In the genomic region with DNA sequence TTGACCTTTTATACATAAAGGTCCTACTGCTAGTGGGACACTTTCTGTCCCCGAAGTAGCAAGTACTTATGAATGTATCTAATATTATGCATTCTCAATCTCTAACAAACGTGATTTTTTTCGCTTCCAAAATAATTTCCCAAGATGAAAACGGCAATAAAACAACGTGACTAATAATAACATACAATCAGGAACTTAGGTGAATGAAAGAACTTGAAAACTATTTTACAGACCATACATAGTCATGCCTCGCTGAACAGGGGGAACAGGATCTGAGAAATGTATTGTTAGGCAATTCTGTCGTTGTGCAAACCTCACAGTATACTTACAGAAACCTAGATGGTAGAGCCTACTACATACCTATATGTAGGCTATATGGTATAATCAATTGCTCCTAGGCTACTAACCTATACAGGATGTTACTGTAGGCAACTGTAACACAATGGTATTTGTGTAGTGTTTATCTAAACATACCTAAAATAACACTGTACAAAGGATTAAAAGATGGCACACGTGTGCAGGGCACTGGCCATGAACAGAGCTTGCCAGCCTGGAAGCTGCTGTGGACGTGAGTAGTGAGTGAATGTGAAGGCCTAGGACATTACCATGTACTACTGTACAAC, we compare ENCODE assay signal across 8 cellular contexts. TPM values are rescaled to one million over a fixed set of nuclear protein-coding genes. Genes with fewer than 3 reads are reported as not detected.
DNase-seq lines count a peak whose midpoint lies in the region; ATAC-seq, FAIRE-seq and TF ChIP-seq lines count a peak whose summit lies in the region.

No MANE protein-coding gene starts in this region.

- H3K79me2 ChIP-seq in HCT116 (ENCODE audit: insufficient read depth, low read length) (peaks cover 77% of the 10 kb centered on the region), endothelial cell of umbilical vein (ENCODE audit: control insufficient read depth, insufficient read depth, low read length) (peaks cover 77% of the 10 kb centered on the region)

- H3K4me1 ChIP-seq in BE2C (no peaks in the 10 kb centered on the region), HCT116 (ENCODE audit: control insufficient read depth in 1 of 2, insufficient read depth in 2 of 2, low read length in 2 of 2) (peaks cover 30 to 60% of the 10 kb centered on the region in 2 experiments), endothelial cell of umbilical vein (ENCODE audit: control insufficient read depth, extremely low read depth, insufficient read depth, low read length) (peaks cover 51% of the 10 kb centered on the region)

- TF ChIP-seq CTCF in BE2C (IDR thresholded peaks at IDR 0.05; ENCODE audit: low read depth, low read length) (no peak), HCT116 (IDR thresholded peaks at IDR 0.05 in 2 of 3, conservative IDR thresholded peaks at IDR 0.05 in 1 of 3; ENCODE audit: borderline replicate concordance in 1 of 3, insufficient read depth in 1 of 3, low read depth in 2 of 3, low read length in 2 of 3) (no peak), endothelial cell of umbilical vein (IDR thresholded peaks at IDR 0.05; ENCODE audit: extremely low read depth in 1 of 2, insufficient read depth in 1 of 2, low read depth in 1 of 2, low read length in 2 of 2) (no peak)

- intact Hi-C loops in HCT116 (cut with micrococcal nuclease) (no loop called here), endothelial cell of umbilical vein (cut with micrococcal nuclease) (loop anchor here (1.0 to 10.0 kb wide), 2 partner anchors 32 to 323 kb away; a partner anchor contains a TSS)

- H3K9me3 Mint-ChIP-seq in natural killer cell treated with Interleukin-12 subunit alpha and Interleukin-12 subunit beta and Interleukin-15 and Interleukin-18, amount 100 ng/mL, for 72 hours = no peaks in the 10 kb centered on the region

- peaks cover 39% of the 10 kb centered on the region for H4K20me1 ChIP-seq in HCT116 (ENCODE audit: insufficient read depth)
- H4K20me1 ChIP-seq in endothelial cell of umbilical vein (replicated peaks; ENCODE audit: control insufficient read depth, extremely low read depth, insufficient read depth, low read length) = peaks cover 18% of the 10 kb centered on the region

- H3K36me3 Mint-ChIP-seq in natural killer cell treated with Interleukin-12 subunit alpha and Interleukin-12 subunit beta and Interleukin-15 and Interleukin-18, amount 100 ng/mL, for 72 hours = peaks cover 5% of the 10 kb centered on the region

- H3K27ac Mint-ChIP-seq in natural killer cell treated with Interleukin-12 subunit alpha and Interleukin-12 subunit beta and Interleukin-15 and Interleukin-18, amount 100 ng/mL, for 72 hours = peak overlapping the region; percentile 5 to 56

- BruUV-seq in HCT116 (replicated peaks; lab: Mats Ljungman, UMichigan) = no TSS peak
- BruUV-seq in endothelial cell of umbilical vein (replicated peaks; lab: Mats Ljungman, UMichigan) = no TSS peak

- H3K9me3 ChIP-seq in BE2C = no peaks in the 10 kb centered on the region
- H3K9me3 ChIP-seq in HCT116 (ENCODE audit: control insufficient read depth in 1 of 2, insufficient read depth in 1 of 2, low read depth in 1 of 2, low read length in 2 of 2) = no peaks in the 10 kb centered on the region
- no peaks in the 10 kb centered on the region for H3K9me3 ChIP-seq in endothelial cell of umbilical vein (replicated peaks; ENCODE audit: control insufficient read depth, insufficient read depth, low read length)

- no peak for FAIRE-seq in endothelial cell of umbilical vein (lab: Jason Lieb, UNC)

- ATAC-seq in HCT116 (no peak), SK-N-SH treated with all-trans-retinoic acid at 6 μM for 48 hours (0 out of 3 replicates have a peak, but pooled peaks have one; percentile 5)
- no peak for ATAC-seq in natural killer cell treated with Interleukin-12 subunit alpha and Interleukin-12 subunit beta and Interleukin-15 and Interleukin-18, amount 100 ng/mL, for 72 hours

- peaks cover 50 to 52% of the 10 kb centered on the region in 2 donors for H3K4me1 Mint-ChIP-seq in natural killer cell treated with Interleukin-12 subunit alpha and Interleukin-12 subunit beta and Interleukin-15 and Interleukin-18, amount 100 ng/mL, for 72 hours (ENCODE audit: low read depth in 2 of 2)

- CTCF ChIA-PET in HCT116 (lab: Charles Lee) (interaction anchor here (0.9 to 1.6 kb wide), 5 partner anchors 10 to 148 kb away, joined by 3 to 7 read pairs (median 6); no protein-coding TSS in a partner anchor), endothelial cell of umbilical vein (lab: Charles Lee) (interaction anchor here (0.8 to 4.6 kb wide), 27 partner anchors 10 to 941 kb away, joined by 3 to 129 read pairs (median 7); no protein-coding TSS in a partner anchor)

- H3K27me3 ChIP-seq in BE2C = no peaks in the 10 kb centered on the region
- H3K27me3 ChIP-seq in HCT116 (ENCODE audit: insufficient read depth, low read length) = no peaks in the 10 kb centered on the region
- no peaks in the 10 kb centered on the region for H3K27me3 ChIP-seq in endothelial cell of umbilical vein (ENCODE audit: control insufficient read depth in 2 of 2, insufficient read depth in 2 of 2, low read length in 2 of 2)

- H3K4me2 ChIP-seq in HCT116 (ENCODE audit: low read length) (peak overlapping the region; percentile 82), endothelial cell of umbilical vein (ENCODE audit: insufficient read depth, low read length) (peak overlapping the region; percentile 81)

- H3K4me3 Mint-ChIP-seq in natural killer cell treated with Interleukin-12 subunit alpha and Interleukin-12 subunit beta and Interleukin-15 and Interleukin-18, amount 100 ng/mL, for 72 hours = peak overlapping the region; percentile 99

- peak overlapping the region; percentile 84 for H3K4me3 ChIP-seq in BE2C (ENCODE audit: low read depth, low read length)
- H3K4me3 ChIP-seq in HCT116 (replicated peaks in 1 of 2; ENCODE audit: low read depth in 1 of 2, low read length in 2 of 2) = peak overlapping the region; percentile 90 to 93
- H3K4me3 ChIP-seq in endothelial cell of umbilical vein (replicated peaks in 1 of 3; ENCODE audit: insufficient read depth in 1 of 3, low read depth in 1 of 3, low read length in 3 of 3) = peak overlapping the region; percentile 86 to 99 (median 97)

- H2AFZ ChIP-seq in HCT116 (ENCODE audit: low read depth, low read length, poor library complexity, severe bottlenecking) (no peak overlapping the region), endothelial cell of umbilical vein (ENCODE audit: low read depth, low read length) (no peak overlapping the region)

- peak overlapping the region; percentile 90; the same call in 1 of the 2 replicates for H3K27ac ChIP-seq in HCT116 (ENCODE audit: low read depth, low read length)
- peak overlapping the region; percentile 97 for H3K27ac ChIP-seq in endothelial cell of umbilical vein (ENCODE audit: insufficient read depth, low read depth, low read length)

- no peak for TF ChIP-seq POLR2A in HCT116 (IDR thresholded peaks at IDR 0.05; ENCODE audit: borderline replicate concordance, extremely low read depth, insufficient read depth, insufficient read length)
- TF ChIP-seq POLR2A in endothelial cell of umbilical vein (IDR thresholded peaks at IDR 0.05; ENCODE audit: low read depth, low read length) = peak; percentile 13

- no peaks in the 10 kb centered on the region for H3K9me1 ChIP-seq in endothelial cell of umbilical vein (replicated peaks; ENCODE audit: control insufficient read depth, extremely low read depth, insufficient read depth, low read length)

- H3K36me3 ChIP-seq in BE2C (0 out of 2 replicates have a peak, but pooled peaks cover 3% of the 10 kb centered on the region), HCT116 (ENCODE audit: control insufficient read depth in 1 of 2, insufficient read depth in 2 of 2, low read length in 2 of 2) (peaks cover 0 to 10% of the 10 kb centered on the region in 2 experiments; a peak in 1 of 4 replicates), endothelial cell of umbilical vein (ENCODE audit: control insufficient read depth in 2 of 2, extremely low read depth in 1 of 2, insufficient read depth in 2 of 2, low read length in 2 of 2) (no peaks in the 10 kb centered on the region)

- no peak for DNase-seq in BE2C
- no peak for DNase-seq in HCT116 (ENCODE audit: low read depth, low spot score)
- peak; percentile 61 for DNase-seq in endothelial cell of umbilical vein (ENCODE audit: low read depth, low spot score)
- DNase-seq in natural killer cell treated with Interleukin-12 subunit alpha and Interleukin-12 subunit beta and Interleukin-15 and Interleukin-18, amount 100 ng/mL, for 72 hours (ENCODE audit: low spot score) = no peak
- no peak for DNase-seq in stimulated activated CD4-positive, alpha-beta T cell treated with anti-CD3 and anti-CD28 coated beads, Interleukin-4, amount 100 ng/mL, for 24 hours
- no peak for DNase-seq in germinal center (ENCODE audit: low spot score)
- no peak for DNase-seq in activated CD4-positive, alpha-beta T cell treated with anti-CD3 and anti-CD28 coated beads for 4 hours

- RAD21 ChIA-PET in HCT116 (lab: Charles Lee; ENCODE audit: low non-redundant PET in 1 of 2, low total read pairs in 2 of 2, uncharacterized antibody in 2 of 2, unreplicated experiment in 2 of 2) = interaction anchor here in 1 of 2 experiments (1.3 kb wide), 1 partner anchor 148 kb away, joined by 5 read pairs; no protein-coding TSS in a partner anchor

- POLR2A ChIA-PET in HCT116 (lab: Charles Lee) (interaction anchor here (1.1 to 1.8 kb wide), 8 partner anchors 8 to 148 kb away, joined by 3 to 5 read pairs (median 4); no protein-coding TSS in a partner anchor), endothelial cell of umbilical vein (lab: Charles Lee) (interaction anchor here (1.2 to 1.6 kb wide), 3 partner anchors 53 to 118 kb away, joined by 3 read pairs; no protein-coding TSS in a partner anchor)

- TF ChIP-seq RAD21 in HCT116 (IDR thresholded peaks at IDR 0.05; ENCODE audit: low read depth) = no peak

- dilution Hi-C loops in endothelial cell of umbilical vein (cut with MboI; ENCODE audit: extremely low pct_ligation_motif_present, low sequenced_read_pairs) = no loop called here

- no peaks in the 10 kb centered on the region for H3K27me3 Mint-ChIP-seq in natural killer cell treated with Interleukin-12 subunit alpha and Interleukin-12 subunit beta and Interleukin-15 and Interleukin-18, amount 100 ng/mL, for 72 hours

- H3K9ac ChIP-seq in HCT116 (ENCODE audit: low read length) (peak overlapping the region; percentile 97), endothelial cell of umbilical vein (replicated peaks; ENCODE audit: extremely low read depth, insufficient read depth, low read length) (peak overlapping the region; percentile 97)

- no peaks in the 10 kb centered on the region for H3K9me2 ChIP-seq in HCT116 (ENCODE audit: insufficient read depth)

RNA-seq across cellular contexts. Expression of a gene that starts 2.5 kb away (rescaled TPM):
- 102 TPM for polyA plus RNA-seq in BE2C (2012; ENCODE audit: insufficient read depth, insufficient read length, low read depth)
- 221 TPM for total RNA-seq in HCT116 (2021; ENCODE audit: unreplicated experiment)
- 156 and 174 TPM in 2 replicates for polyA plus RNA-seq in HCT116 (2012)
- total RNA-seq in endothelial cell of umbilical vein = 472 and 486 TPM in 2 replicates
- 195 and 253 TPM in 2 replicates for polyA plus RNA-seq in endothelial cell of umbilical vein
- 258 and 287 TPM in 2 replicates for polyA plus RNA-seq in endothelial cell of umbilical vein (2011; cell fraction: cytosol; rRNA removed)
- 221 and 343 TPM in 2 replicates for polyA plus RNA-seq in endothelial cell of umbilical vein (2011; cell fraction: nucleus; rRNA removed)
- 512 and 627 TPM in 2 replicates for polyA plus RNA-seq in endothelial cell of umbilical vein (2012)
- polyA minus RNA-seq in endothelial cell of umbilical vein = 365 and 404 TPM in 2 replicates
- polyA minus RNA-seq in endothelial cell of umbilical vein (2011; cell fraction: cytosol; rRNA and poly(A)+ RNA removed) = 64.9 TPM
- polyA minus RNA-seq in endothelial cell of umbilical vein (2011; cell fraction: nucleus; rRNA and poly(A)+ RNA removed) = 184 and 233 TPM in 2 replicates
- 100 to 1,000 TPM; 126 to 161 TPM for total RNA-seq in natural killer cell treated with Interleukin-12 subunit alpha and Interleukin-12 subunit beta and Interleukin-15 and Interleukin-18, amount 100 ng/mL, for 72 hours
